21 cellular contexts compared by ENCODE assay signal in genomic region chr7:154844955-154845354, GRCh38.
"Had no signal": no experiment of that assay in that cellular context is flagged by ENCODE, and none has a peak within 500 bp of the region (broad histone marks: within the 10 kb centered on the region; RNA-seq: fewer than 3 reads in every experiment).

No MANE protein-coding gene starts in this region.

- H3K27ac ChIP-seq: epithelial cell of prostate, esophagus muscularis mucosa, gastrocnemius medialis, parathyroid adenoma, prostate gland, testis, tibial nerve, upper lobe of right lung, vagina had no signal

- DNase-seq: effector memory CD4-positive, alpha-beta T cell; gastrocnemius medialis; immature natural killer cell; kidney; left cardiac atrium; mammary epithelial cell; natural killer cell; occipital lobe; stimulated activated CD4-positive, alpha-beta T cell treated with anti-CD3 and anti-CD28 coated beads, Interleukin-2, amount 100 ng/mL, for 24 hours; stimulated activated CD4-positive, alpha-beta T cell treated with anti-CD3 and anti-CD28 coated beads, Interleukin-4, amount 100 ng/mL, for 4 hours; stimulated activated naive B cell treated with anti-CD40 and anti-IgM and Interleukin-4, amounts not matched to agents 10 μg/mL and 1 μg/mL and 100 μg/mL, for 72 hours; stimulated activated naive CD8-positive, alpha-beta T cell treated with anti-CD3 and anti-CD28 coated beads, Interleukin-15, amount 100 ng/mL, for 72 hours; testis; upper lobe of right lung had no signal

- ATAC-seq: gastrocnemius medialis; left cardiac atrium; natural killer cell; sciatic nerve; stimulated activated naive B cell treated with anti-CD40 and anti-IgM and Interleukin-4, amounts not matched to agents 10 μg/mL and 1 μg/mL and 100 μg/mL, for 72 hours; stimulated activated naive CD8-positive, alpha-beta T cell treated with anti-CD3 and anti-CD28 coated beads, Interleukin-15, amount 100 ng/mL, for 72 hours; upper lobe of right lung had no signal

- FAIRE-seq: kidney had no signal
